Comparison of ENCODE assay signal across 8 cellular contexts in genomic region chr20:309841-310644, GRCh38. TPM values are rescaled to one million over a fixed set of nuclear protein-coding genes. Genes with fewer than 3 reads are reported as not detected.
A peak's percentile ranks its signal among the peaks of the same experiment; 100 is the strongest.
DNase-seq lines count a peak whose midpoint lies in the region; ATAC-seq and TF ChIP-seq lines count a peak whose summit lies in the region.

No MANE protein-coding gene starts in this region.

- peak overlapping the region; percentile 98 for H3K27ac Mint-ChIP-seq in mesothelial cell of epicardium

- ATAC-seq in GM19023 (IDR thresholded peaks at IDR 0.05; ENCODE audit: unreplicated experiment) (peak; percentile 99), HG03196 (IDR thresholded peaks at IDR 0.05; ENCODE audit: unreplicated experiment) (peak; percentile 90)

- no peak for TF ChIP-seq CTCF in AG09309 (IDR thresholded peaks at IDR 0.05; ENCODE audit: control insufficient read depth, insufficient read depth, low read depth, low read length, missing control alignments)
- no peak for TF ChIP-seq CTCF in mesothelial cell of epicardium (IDR thresholded peaks at IDR 0.05; ENCODE audit: unreplicated experiment)

- H3K36me3 Mint-ChIP-seq in mesothelial cell of epicardium: no peaks in the 10 kb centered on the region

- peak; percentile 96 for DNase-seq in AG09309 (ENCODE audit: low read depth)
- DNase-seq in NCI-H69 (lab: John Stamatoyannopoulos, UW): peak; percentile 100
- peak; percentile 91 for DNase-seq in activated CD8-positive, alpha-beta memory T cell treated with anti-CD3 and anti-CD28 coated beads, Interleukin-2, amount 50 U/mL, for 48 hours
- peak; percentile 97 for DNase-seq in epidermal melanocyte (ENCODE audit: insufficient read length, low spot score)
- peak; percentile 97 to 98 for DNase-seq in mesothelial cell of epicardium (ENCODE audit: low spot score in 2 of 2, unreplicated experiment in 2 of 2)
- peak; percentile 55 for DNase-seq in stimulated activated CD8-positive, alpha-beta memory T cell treated with anti-CD3 and anti-CD28 coated beads, Interleukin-15, amount 100 ng/mL, for 1 hour (ENCODE audit: low read depth)

- peak overlapping the region; percentile 72 for H3K4me3 Mint-ChIP-seq in mesothelial cell of epicardium

- H3K4me1 Mint-ChIP-seq in mesothelial cell of epicardium: peaks cover 33% of the 10 kb centered on the region

- H3K4me3 ChIP-seq in AG09309 (ENCODE audit: control insufficient read depth, low read depth, low read length): peak overlapping the region; percentile 56

- no peaks in the 10 kb centered on the region for H3K9me3 Mint-ChIP-seq in mesothelial cell of epicardium

- no peaks in the 10 kb centered on the region for H3K27me3 Mint-ChIP-seq in mesothelial cell of epicardium (ENCODE audit: low read depth)

RNA-seq across cellular contexts. Expression of gene ZCCHC3, which starts 12.7 kb away (rescaled TPM):
- total RNA-seq in mesothelial cell of epicardium: 40.2 to 40.8 TPM (median 40.5 TPM) in 3 replicates

RNA-seq across cellular contexts. Expression of gene SOX12, which starts 15.3 kb away (rescaled TPM):
- 65.9 to 67.0 TPM (median 66.8 TPM) in 3 replicates for total RNA-seq in mesothelial cell of epicardium

RNA-seq across cellular contexts. Expression of gene C20orf96, which starts 19.5 kb away (rescaled TPM):
- 52.3 to 58.1 TPM (median 52.8 TPM) in 3 replicates for total RNA-seq in mesothelial cell of epicardium

RNA-seq across cellular contexts. Expression of gene NRSN2, which starts 36.9 kb away (rescaled TPM):
- 41.0 to 46.2 TPM (median 41.2 TPM) in 3 replicates for total RNA-seq in mesothelial cell of epicardium

RNA-seq across cellular contexts. Expression of gene DEFB132, which starts 52.5 kb away (rescaled TPM):
- total RNA-seq in mesothelial cell of epicardium: not detected in 3 replicates

Comparison
In these comparisons a context has a peak if more than half of its experiments do, and no peak if none do; other contexts are left out.
1. Peak in every context shown above with its lines: DNase-seq, ATAC-seq and H3K4me3 ChIP-seq.